ENCODE assay signal across 1 cellular context in the genomic region with DNA sequence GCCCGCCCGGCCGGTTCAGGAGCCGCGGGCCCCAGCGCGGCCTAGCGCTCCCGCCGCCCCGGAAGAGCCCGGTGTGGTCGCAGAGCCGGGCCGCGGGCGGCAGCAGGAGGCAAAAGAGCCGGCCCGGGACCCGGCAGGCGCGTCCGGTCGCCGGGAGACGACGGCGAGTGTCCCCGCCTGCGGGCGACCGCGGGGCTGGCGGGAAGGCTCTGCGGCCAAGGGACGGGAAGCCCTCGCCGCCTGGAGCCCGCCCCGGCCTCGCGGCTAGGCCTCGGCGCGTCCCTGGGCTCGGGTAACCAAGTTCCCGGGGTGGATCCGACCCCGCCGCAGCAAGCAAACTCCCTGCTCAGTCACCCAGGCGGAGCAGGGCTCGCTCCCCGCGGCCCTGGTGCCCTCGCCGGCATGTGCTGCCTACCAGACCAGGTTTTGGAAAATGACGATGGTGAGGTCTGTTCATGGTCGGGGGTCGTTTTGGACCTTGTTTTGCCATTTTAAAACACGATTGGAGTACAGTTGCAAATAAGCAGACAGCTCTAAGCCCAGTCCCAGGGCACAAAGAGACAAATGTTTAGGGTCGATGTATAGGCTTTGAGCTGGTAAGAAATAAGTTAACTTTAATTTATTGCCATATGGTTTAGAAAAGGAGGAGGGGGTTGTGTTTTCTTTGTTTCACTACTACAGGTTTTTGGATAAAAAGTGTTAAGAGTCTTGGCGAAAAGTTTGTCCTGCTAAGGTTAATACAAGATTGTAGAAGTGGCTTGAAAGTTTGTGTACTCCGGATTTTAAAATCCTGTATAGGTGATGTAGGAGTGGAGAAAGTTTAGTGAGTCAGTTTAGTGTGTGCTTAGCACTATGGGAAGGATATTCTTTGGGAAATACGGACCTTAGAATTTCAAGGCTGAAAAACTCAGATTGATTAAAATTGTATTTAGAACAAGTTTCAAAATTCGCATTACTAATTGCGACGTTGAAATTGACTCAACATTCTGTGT.
TF ChIP-seq lines count a peak whose summit lies in the region.

No MANE protein-coding gene starts in this region.

TF ChIP-seq in HepG2, 621 proteins besides CTCF, POLR2A, EP300 and RAD21 (continued from another document and continues in another):
- TF ChIP-seq, protein P1, sequence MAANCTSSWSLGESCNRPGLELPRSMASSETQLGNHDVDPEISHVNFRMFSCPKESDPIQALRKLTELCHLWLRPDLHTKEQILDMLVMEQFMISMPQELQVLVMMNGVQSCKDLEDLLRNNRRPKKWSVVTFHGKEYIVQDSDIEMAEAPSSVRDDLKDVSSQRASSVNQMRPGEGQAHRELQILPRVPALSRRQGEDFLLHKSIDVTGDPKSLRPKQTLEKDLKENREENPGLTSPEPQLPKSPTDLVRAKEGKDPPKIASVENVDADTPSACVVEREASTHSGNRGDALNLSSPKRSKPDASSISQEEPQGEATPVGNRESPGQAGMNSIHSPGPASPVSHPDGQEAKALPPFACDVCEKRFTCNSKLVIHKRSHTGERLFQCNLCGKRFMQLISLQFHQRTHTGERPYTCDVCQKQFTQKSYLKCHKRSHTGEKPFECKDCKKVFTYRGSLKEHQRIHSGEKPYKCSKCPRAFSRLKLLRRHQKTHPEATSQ (CRISPR knock-in tag; IDR thresholded peaks at IDR 0.05; ENCODE audit: borderline replicate concordance), result no peak
- no peak for TF ChIP-seq ZFP62 (CRISPR knock-in tag; IDR thresholded peaks at IDR 0.05)
- TF ChIP-seq SIN3A (IDR thresholded peaks at IDR 0.05; ENCODE audit: borderline replicate concordance, low read depth, low read length), result peak; percentile 24; the same call in 1 of the 2 replicates
- no peak for TF ChIP-seq THYN1 (CRISPR knock-in tag; IDR thresholded peaks at IDR 0.05; ENCODE audit: borderline replicate concordance, low read depth)
- TF ChIP-seq ESRRA (CRISPR knock-in tag; IDR thresholded peaks at IDR 0.05; ENCODE audit: low read depth), result no peak
- no peak for TF ChIP-seq MAFG (CRISPR knock-in tag; IDR thresholded peaks at IDR 0.05)
- TF ChIP-seq ELF4 (CRISPR knock-in tag; IDR thresholded peaks at IDR 0.05; ENCODE audit: borderline replicate concordance), result no peak
- TF ChIP-seq ARID2 (CRISPR knock-in tag; IDR thresholded peaks at IDR 0.05; ENCODE audit: borderline replicate concordance), result no peak
- TF ChIP-seq, protein P2, sequence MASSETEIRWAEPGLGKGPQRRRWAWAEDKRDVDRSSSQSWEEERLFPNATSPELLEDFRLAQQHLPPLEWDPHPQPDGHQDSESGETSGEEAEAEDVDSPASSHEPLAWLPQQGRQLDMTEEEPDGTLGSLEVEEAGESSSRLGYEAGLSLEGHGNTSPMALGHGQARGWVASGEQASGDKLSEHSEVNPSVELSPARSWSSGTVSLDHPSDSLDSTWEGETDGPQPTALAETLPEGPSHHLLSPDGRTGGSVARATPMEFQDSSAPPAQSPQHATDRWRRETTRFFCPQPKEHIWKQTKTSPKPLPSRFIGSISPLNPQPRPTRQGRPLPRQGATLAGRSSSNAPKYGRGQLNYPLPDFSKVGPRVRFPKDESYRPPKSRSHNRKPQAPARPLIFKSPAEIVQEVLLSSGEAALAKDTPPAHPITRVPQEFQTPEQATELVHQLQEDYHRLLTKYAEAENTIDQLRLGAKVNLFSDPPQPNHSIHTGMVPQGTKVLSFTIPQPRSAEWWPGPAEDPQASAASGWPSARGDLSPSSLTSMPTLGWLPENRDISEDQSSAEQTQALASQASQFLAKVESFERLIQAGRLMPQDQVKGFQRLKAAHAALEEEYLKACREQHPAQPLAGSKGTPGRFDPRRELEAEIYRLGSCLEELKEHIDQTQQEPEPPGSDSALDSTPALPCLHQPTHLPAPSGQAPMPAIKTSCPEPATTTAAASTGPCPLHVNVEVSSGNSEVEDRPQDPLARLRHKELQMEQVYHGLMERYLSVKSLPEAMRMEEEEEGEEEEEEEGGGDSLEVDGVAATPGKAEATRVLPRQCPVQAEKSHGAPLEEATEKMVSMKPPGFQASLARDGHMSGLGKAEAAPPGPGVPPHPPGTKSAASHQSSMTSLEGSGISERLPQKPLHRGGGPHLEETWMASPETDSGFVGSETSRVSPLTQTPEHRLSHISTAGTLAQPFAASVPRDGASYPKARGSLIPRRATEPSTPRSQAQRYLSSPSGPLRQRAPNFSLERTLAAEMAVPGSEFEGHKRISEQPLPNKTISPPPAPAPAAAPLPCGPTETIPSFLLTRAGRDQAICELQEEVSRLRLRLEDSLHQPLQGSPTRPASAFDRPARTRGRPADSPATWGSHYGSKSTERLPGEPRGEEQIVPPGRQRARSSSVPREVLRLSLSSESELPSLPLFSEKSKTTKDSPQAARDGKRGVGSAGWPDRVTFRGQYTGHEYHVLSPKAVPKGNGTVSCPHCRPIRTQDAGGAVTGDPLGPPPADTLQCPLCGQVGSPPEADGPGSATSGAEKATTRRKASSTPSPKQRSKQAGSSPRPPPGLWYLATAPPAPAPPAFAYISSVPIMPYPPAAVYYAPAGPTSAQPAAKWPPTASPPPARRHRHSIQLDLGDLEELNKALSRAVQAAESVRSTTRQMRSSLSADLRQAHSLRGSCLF (CRISPR knock-in tag; IDR thresholded peaks at IDR 0.05; ENCODE audit: borderline replicate concordance), result no peak
- no peak for TF ChIP-seq MBNL3 (CRISPR knock-in tag; conservative IDR thresholded peaks at IDR 0.05)
- TF ChIP-seq, protein P3, sequence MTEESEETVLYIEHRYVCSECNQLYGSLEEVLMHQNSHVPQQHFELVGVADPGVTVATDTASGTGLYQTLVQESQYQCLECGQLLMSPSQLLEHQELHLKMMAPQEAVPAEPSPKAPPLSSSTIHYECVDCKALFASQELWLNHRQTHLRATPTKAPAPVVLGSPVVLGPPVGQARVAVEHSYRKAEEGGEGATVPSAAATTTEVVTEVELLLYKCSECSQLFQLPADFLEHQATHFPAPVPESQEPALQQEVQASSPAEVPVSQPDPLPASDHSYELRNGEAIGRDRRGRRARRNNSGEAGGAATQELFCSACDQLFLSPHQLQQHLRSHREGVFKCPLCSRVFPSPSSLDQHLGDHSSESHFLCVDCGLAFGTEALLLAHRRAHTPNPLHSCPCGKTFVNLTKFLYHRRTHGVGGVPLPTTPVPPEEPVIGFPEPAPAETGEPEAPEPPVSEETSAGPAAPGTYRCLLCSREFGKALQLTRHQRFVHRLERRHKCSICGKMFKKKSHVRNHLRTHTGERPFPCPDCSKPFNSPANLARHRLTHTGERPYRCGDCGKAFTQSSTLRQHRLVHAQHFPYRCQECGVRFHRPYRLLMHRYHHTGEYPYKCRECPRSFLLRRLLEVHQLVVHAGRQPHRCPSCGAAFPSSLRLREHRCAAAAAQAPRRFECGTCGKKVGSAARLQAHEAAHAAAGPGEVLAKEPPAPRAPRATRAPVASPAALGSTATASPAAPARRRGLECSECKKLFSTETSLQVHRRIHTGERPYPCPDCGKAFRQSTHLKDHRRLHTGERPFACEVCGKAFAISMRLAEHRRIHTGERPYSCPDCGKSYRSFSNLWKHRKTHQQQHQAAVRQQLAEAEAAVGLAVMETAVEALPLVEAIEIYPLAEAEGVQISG (CRISPR knock-in tag; IDR thresholded peaks at IDR 0.05), result peak; percentile 75
- TF ChIP-seq KDM5A (IDR thresholded peaks at IDR 0.05; ENCODE audit: borderline replicate concordance, low read length), result no peak
- TF ChIP-seq IRF2 (CRISPR knock-in tag; IDR thresholded peaks at IDR 0.05), result no peak
- TF ChIP-seq ZNF224 (CRISPR knock-in tag; IDR thresholded peaks at IDR 0.05), result 0 out of 2 replicates have a peak, but pooled peaks have one; percentile 35
- TF ChIP-seq U2AF2 (IDR thresholded peaks at IDR 0.05; ENCODE audit: low read depth, low read length), result no peak
- TF ChIP-seq ZNF550 (CRISPR knock-in tag; IDR thresholded peaks at IDR 0.05; ENCODE audit: borderline replicate concordance), result 0 out of 2 replicates have a peak, but pooled peaks have one; percentile 78
- 0 out of 2 replicates have a peak, but pooled peaks have one; percentile 47 for TF ChIP-seq ZNF83 (CRISPR knock-in tag; IDR thresholded peaks at IDR 0.05; ENCODE audit: borderline replicate concordance)
- TF ChIP-seq, protein P4, sequence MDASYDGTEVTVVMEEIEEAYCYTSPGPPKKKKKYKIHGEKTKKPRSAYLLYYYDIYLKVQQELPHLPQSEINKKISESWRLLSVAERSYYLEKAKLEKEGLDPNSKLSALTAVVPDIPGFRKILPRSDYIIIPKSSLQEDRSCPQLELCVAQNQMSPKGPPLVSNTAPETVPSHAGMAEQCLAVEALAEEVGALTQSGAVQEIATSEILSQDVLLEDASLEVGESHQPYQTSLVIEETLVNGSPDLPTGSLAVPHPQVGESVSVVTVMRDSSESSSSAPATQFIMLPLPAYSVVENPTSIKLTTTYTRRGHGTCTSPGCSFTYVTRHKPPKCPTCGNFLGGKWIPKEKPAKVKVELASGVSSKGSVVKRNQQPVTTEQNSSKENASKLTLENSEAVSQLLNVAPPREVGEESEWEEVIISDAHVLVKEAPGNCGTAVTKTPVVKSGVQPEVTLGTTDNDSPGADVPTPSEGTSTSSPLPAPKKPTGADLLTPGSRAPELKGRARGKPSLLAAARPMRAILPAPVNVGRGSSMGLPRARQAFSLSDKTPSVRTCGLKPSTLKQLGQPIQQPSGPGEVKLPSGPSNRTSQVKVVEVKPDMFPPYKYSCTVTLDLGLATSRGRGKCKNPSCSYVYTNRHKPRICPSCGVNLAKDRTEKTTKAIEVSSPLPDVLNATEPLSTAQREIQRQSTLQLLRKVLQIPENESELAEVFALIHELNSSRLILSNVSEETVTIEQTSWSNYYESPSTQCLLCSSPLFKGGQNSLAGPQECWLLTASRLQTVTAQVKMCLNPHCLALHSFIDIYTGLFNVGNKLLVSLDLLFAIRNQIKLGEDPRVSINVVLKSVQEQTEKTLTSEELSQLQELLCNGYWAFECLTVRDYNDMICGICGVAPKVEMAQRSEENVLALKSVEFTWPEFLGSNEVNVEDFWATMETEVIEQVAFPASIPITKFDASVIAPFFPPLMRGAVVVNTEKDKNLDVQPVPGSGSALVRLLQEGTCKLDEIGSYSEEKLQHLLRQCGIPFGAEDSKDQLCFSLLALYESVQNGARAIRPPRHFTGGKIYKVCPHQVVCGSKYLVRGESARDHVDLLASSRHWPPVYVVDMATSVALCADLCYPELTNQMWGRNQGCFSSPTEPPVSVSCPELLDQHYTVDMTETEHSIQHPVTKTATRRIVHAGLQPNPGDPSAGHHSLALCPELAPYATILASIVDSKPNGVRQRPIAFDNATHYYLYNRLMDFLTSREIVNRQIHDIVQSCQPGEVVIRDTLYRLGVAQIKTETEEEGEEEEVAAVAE (CRISPR knock-in tag; IDR thresholded peaks at IDR 0.05; ENCODE audit: borderline replicate concordance), result no peak
- TF ChIP-seq DNMT3B (CRISPR knock-in tag; conservative IDR thresholded peaks at IDR 0.05), result no peak
- TF ChIP-seq ZNF747 (CRISPR knock-in tag; IDR thresholded peaks at IDR 0.05; ENCODE audit: borderline replicate concordance), result no peak
- no peak for TF ChIP-seq ZNF644 (CRISPR knock-in tag; IDR thresholded peaks at IDR 0.05; ENCODE audit: low read depth)
- TF ChIP-seq ZNF160 (CRISPR knock-in tag; IDR thresholded peaks at IDR 0.05), result no peak
- no peak for TF ChIP-seq KLF15 (CRISPR knock-in tag; IDR thresholded peaks at IDR 0.05; ENCODE audit: borderline replicate concordance)
- TF ChIP-seq, protein P5, sequence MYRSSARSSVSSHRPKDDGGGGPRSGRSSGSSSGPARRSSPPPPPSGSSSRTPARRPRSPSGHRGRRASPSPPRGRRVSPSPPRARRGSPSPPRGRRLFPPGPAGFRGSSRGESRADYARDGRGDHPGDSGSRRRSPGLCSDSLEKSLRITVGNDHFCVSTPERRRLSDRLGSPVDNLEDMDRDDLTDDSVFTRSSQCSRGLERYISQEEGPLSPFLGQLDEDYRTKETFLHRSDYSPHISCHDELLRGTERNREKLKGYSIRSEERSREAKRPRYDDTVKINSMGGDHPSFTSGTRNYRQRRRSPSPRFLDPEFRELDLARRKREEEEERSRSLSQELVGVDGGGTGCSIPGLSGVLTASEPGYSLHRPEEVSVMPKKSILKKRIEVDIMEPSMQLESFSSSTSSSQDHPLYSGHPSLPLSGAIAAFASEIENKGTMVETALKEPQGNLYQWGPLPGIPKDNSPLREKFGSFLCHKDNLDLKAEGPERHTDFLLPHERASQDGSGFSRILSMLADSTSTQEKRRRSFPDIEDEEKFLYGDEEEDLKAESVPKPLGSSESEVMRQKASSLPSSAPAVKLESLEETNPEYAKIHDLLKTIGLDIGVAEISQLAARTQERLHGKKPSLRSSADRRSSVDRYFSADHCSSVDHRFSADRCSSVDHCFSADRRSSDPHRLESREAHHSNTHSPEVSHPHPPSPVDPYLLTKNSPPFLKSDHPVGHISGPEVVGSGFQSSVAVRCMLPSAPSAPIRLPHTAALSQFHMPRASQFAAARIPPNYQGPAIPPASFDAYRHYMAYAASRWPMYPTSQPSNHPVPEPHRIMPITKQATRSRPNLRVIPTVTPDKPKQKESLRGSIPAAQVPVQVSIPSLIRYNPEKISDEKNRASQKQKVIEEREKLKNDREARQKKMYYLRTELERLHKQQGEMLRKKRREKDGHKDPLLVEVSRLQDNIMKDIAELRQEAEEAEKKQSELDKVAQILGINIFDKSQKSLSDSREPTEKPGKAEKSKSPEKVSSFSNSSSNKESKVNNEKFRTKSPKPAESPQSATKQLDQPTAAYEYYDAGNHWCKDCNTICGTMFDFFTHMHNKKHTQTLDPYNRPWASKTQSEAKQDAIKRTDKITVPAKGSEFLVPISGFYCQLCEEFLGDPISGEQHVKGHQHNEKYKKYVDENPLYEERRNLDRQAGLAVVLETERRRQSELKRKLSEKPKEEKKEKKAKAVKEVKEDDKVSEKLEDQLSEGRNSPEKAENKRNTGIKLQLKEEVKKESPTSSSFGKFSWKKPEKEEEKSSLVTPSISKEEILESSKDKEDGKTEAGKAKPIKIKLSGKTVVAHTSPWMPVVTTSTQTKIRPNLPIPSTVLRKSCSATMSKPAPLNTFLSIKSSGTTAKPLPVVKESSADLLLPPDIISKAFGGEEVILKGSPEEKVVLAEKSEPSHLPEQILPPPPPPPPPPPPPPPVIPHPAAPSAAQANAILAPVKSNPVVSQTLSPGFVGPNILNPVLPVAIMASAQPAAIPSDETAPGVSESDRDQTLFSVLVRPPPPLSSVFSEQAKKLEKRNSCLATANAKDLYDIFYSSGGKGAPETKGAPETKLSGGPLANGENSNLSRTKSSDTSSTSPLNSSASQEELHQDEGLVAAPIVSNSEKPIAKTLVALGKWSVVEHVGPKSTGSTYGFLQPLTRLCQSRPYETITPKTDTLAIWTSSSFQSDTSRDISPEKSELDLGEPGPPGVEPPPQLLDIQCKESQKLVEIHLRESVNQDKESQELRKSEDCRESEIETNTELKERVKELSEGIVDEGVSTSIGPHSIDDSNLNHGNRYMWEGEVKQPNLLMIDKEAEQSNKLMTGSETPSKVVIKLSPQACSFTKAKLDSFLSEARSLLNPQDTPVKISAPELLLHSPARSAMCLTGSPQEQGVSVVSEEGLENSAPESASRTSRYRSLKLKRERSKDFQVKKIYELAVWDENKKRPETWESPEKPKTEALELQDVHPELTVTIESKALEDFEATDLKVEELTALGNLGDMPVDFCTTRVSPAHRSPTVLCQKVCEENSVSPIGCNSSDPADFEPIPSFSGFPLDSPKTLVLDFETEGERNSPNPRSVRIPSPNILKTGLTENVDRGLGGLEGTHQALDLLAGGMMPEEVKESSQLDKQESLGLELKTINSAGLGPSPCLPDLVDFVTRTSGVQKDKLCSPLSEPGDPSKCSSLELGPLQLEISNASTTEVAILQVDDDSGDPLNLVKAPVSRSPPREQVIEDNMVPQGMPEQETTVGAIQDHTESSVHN (CRISPR knock-in tag; IDR thresholded peaks at IDR 0.05), result no peak
- no peak for TF ChIP-seq ZNF598 (CRISPR knock-in tag; IDR thresholded peaks at IDR 0.05; ENCODE audit: borderline replicate concordance)
- TF ChIP-seq, protein P6, sequence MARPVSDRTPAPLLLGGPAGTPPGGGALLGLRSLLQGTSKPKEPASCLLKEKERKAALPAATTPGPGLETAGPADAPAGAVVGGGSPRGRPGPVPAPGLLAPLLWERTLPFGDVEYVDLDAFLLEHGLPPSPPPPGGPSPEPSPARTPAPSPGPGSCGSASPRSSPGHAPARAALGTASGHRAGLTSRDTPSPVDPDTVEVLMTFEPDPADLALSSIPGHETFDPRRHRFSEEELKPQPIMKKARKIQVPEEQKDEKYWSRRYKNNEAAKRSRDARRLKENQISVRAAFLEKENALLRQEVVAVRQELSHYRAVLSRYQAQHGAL (CRISPR knock-in tag; IDR thresholded peaks at IDR 0.05; ENCODE audit: not compliant biosample characterization), result no peak
